2 cellular contexts compared by ENCODE assay signal in genomic region chr17:37651846-37652245, GRCh38.
A peak's percentile ranks its signal among the peaks of the same experiment; 100 is the strongest.
TF ChIP-seq lines count a peak whose summit lies in the region.

No MANE protein-coding gene starts in this region.

TF ChIP-seq in HEK293T, 16 proteins besides CTCF, POLR2A, EP300 and RAD21:
- TF ChIP-seq HDGF (IDR thresholded peaks at IDR 0.05; ENCODE audit: borderline replicate concordance), result no peak
- TF ChIP-seq, protein P1, sequence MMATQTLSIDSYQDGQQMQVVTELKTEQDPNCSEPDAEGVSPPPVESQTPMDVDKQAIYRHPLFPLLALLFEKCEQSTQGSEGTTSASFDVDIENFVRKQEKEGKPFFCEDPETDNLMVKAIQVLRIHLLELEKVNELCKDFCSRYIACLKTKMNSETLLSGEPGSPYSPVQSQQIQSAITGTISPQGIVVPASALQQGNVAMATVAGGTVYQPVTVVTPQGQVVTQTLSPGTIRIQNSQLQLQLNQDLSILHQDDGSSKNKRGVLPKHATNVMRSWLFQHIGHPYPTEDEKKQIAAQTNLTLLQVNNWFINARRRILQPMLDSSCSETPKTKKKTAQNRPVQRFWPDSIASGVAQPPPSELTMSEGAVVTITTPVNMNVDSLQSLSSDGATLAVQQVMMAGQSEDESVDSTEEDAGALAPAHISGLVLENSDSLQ (IDR thresholded peaks at IDR 0.05), result peak; percentile 51

TF ChIP-seq in K562, 482 proteins besides CTCF, POLR2A, EP300 and RAD21 (continued from another document):
- TF ChIP-seq CHAMP1 (IDR thresholded peaks at IDR 0.05) (no peak), ARID2 (IDR thresholded peaks at IDR 0.05) (no peak), MEIS2 (IDR thresholded peaks at IDR 0.05; ENCODE audit: partially characterized antibody) (peak; percentile 59), ZBTB43 (CRISPR knock-in tag; IDR thresholded peaks at IDR 0.05) (no peak), PBX2 (CRISPR knock-in tag; IDR thresholded peaks at IDR 0.05; ENCODE audit: low read depth) (no peak), PBX2 (tag; conservative IDR thresholded peaks at IDR 0.05; ENCODE audit: low read depth) (peak; percentile 69), TRIM25 (IDR thresholded peaks at IDR 0.05; ENCODE audit: borderline replicate concordance) (no peak), COPS2 (conservative IDR thresholded peaks at IDR 0.05) (no peak), ZNF77 (CRISPR knock-in tag; IDR thresholded peaks at IDR 0.05) (no peak), SMAD2 (IDR thresholded peaks at IDR 0.05; ENCODE audit: low read depth, low read length) (no peak)
- TF ChIP-seq, protein P1 (IDR thresholded peaks at IDR 0.05), result peak; percentile 46; the same call in 1 of the 2 replicates
- TF ChIP-seq, protein P2, sequence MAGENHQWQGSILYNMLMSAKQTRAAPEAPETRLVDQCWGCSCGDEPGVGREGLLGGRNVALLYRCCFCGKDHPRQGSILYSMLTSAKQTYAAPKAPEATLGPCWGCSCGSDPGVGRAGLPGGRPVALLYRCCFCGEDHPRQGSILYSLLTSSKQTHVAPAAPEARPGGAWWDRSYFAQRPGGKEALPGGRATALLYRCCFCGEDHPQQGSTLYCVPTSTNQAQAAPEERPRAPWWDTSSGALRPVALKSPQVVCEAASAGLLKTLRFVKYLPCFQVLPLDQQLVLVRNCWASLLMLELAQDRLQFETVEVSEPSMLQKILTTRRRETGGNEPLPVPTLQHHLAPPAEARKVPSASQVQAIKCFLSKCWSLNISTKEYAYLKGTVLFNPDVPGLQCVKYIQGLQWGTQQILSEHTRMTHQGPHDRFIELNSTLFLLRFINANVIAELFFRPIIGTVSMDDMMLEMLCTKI (IDR thresholded peaks at IDR 0.05; ENCODE audit: partially characterized antibody), result no peak
